1 cellular context compared by ENCODE assay signal in the genomic region with DNA sequence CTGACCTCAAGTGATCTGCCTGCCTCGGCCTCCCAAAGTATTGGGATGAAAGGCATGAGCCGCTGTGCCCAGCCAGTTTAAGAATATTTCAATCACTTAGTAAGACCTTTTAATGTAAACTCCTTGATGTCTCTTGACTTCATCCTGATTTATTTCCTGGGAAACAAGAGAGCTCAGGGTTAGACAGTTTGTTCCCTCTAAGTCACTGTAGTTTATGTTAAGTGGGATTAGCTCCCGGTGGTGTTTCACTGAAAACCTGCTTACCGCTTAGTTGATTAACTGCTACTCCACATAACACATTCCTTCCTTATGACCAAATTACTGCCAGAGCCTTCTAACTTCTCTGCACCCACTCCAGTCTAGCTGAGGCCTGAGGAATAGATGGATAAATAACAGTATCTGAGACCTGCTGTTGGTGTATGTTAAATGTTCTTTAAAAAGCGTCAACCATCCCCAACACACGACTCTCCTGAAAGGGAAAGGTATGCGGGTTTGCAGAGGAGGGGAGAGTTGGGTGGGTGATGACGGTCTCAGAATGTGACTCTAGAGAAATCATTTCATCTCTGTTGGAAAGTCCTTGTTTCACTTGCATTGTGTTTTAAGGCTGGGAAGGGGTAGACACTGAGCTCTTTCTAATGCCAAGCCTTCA.
A peak's percentile ranks its signal among the peaks of the same experiment; 100 is the strongest.
TF ChIP-seq lines count a peak whose summit lies in the region.

No MANE protein-coding gene starts in this region.

TF ChIP-seq in H1, 55 proteins besides CTCF, POLR2A, EP300 and RAD21 (continued from another document):
- TF ChIP-seq, protein P1, sequence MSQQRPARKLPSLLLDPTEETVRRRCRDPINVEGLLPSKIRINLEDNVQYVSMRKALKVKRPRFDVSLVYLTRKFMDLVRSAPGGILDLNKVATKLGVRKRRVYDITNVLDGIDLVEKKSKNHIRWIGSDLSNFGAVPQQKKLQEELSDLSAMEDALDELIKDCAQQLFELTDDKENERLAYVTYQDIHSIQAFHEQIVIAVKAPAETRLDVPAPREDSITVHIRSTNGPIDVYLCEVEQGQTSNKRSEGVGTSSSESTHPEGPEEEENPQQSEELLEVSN (IDR thresholded peaks at IDR 0.05) = no peak
- TF ChIP-seq BACH1 (IDR thresholded peaks at IDR 0.05; ENCODE audit: low read length) = no peak
- no peak for TF ChIP-seq HDAC6 (IDR thresholded peaks at IDR 0.05; ENCODE audit: low read depth, low read length)
- no peak for TF ChIP-seq EGR1 (IDR thresholded peaks at IDR 0.05; ENCODE audit: borderline replicate concordance, low read depth, low read length)
- TF ChIP-seq RXRA (IDR thresholded peaks at IDR 0.05; ENCODE audit: insufficient read depth, low read depth, low read length) = no peak
- TF ChIP-seq SP1 (IDR thresholded peaks at IDR 0.05; ENCODE audit: low read depth, low read length) = 0 out of 2 replicates have a peak, but pooled peaks have one; percentile 3
- TF ChIP-seq, protein P2, sequence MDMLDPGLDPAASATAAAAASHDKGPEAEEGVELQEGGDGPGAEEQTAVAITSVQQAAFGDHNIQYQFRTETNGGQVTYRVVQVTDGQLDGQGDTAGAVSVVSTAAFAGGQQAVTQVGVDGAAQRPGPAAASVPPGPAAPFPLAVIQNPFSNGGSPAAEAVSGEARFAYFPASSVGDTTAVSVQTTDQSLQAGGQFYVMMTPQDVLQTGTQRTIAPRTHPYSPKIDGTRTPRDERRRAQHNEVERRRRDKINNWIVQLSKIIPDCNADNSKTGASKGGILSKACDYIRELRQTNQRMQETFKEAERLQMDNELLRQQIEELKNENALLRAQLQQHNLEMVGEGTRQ (IDR thresholded peaks at IDR 0.05; ENCODE audit: low read length) = no peak
- TF ChIP-seq KDM1A (IDR thresholded peaks at IDR 0.05; ENCODE audit: borderline replicate concordance, low read length) = no peak
TF ChIP-seq in H1: peak in this region for 1.
